ENCODE assay signal across 10 cellular contexts in the genomic region with DNA sequence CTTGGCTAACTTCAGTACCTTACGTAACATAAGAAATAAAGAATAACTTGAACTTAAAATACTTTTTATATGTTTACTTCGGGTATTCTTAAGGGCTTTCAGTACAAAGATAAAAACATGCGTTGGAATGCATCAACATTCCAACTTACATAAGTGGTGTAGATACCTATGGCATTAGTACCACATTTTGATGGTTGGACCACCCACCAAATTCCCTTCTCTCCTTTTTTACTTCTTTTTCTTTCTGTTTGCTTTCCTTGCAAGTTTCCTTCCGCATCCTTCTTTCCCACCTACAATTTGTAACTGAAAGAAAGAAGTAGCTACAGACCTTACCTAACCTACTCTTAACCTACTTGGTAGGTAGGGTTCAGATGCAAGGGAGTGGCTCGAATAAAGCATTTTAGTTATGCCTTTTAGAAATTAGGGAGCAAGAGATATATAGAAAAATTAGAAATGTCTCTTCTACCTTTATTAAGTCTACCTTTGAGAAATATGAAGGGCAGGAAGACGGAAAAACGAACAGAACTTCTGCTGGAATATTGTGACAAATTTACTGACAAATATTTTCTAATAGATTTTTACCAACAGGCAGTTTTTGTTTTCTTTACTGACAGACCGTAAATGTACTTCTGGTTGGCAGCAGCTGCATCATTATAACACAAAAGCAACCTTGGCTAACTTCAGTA. TPM values are rescaled to one million over a fixed set of nuclear protein-coding genes. Genes with fewer than 3 reads are reported as not detected.
DNase-seq lines count a peak whose midpoint lies in the region; ATAC-seq and TF ChIP-seq lines count a peak whose summit lies in the region.
"Had no signal": no experiment of that assay in that cellular context is flagged by ENCODE, and none has a peak within 500 bp of the region (broad histone marks: within the 10 kb centered on the region; RNA-seq: fewer than 3 reads in every experiment).

No MANE protein-coding gene starts in this region.

- peak overlapping the region; percentile 99 for H3K4me2 ChIP-seq in fibroblast of lung (ENCODE audit: extremely low read depth, insufficient read depth, low read length)

- H4K20me1 ChIP-seq in fibroblast of lung (ENCODE audit: control insufficient read depth, extremely low read depth, insufficient read depth, low read length) = peaks cover 4% of the 10 kb centered on the region

- H3K4me1 Mint-ChIP-seq in CD4-positive, alpha-beta memory T cell = peaks cover 14 to 37% (median 26%) of the 10 kb centered on the region in 4 donors
- H3K4me1 Mint-ChIP-seq in activated T-cell treated with anti-CD3 and anti-CD28 coated beads, Interleukin-2, amount 50 U/mL, for 24 hours (ENCODE audit: low read depth) = peaks cover 31% of the 10 kb centered on the region

- peak overlapping the region in 5 of 8 donors; percentile 20 to 53 (median 29) for H3K4me3 Mint-ChIP-seq in CD4-positive, alpha-beta memory T cell
- no peak overlapping the region for H3K4me3 Mint-ChIP-seq in activated T-cell treated with anti-CD3 and anti-CD28 coated beads, Interleukin-2, amount 50 U/mL, for 24 hours

- no peak for DNase-seq in CD4-positive, alpha-beta memory T cell
- no peak for DNase-seq in SJCRH30
- DNase-seq in fibroblast of lung (ENCODE audit: low read depth in 2 of 2) = peak in 1 of 2 donors; percentile 41
- DNase-seq in pons (ENCODE audit: low spot score) = peak; percentile 21
- DNase-seq in NCI-H345 treated with DMSO at 0.1 percent for 48 hours (lab: John Stamatoyannopoulos, UW; ENCODE audit: unreplicated experiment) = no peak
- no peak for DNase-seq in activated T-cell treated with anti-CD3 and anti-CD28 coated beads, Interleukin-2, amount 50 U/mL, for 24 hours
- DNase-seq: GDM1 had no signal

- peaks cover 0 to 2% of the 10 kb centered on the region in 2 donors for H3K27me3 Mint-ChIP-seq in CD4-positive, alpha-beta memory T cell
- H3K27me3 Mint-ChIP-seq in activated T-cell treated with anti-CD3 and anti-CD28 coated beads, Interleukin-2, amount 50 U/mL, for 24 hours = no peaks in the 10 kb centered on the region

- intact Hi-C loops in CD4-positive, alpha-beta memory T cell (cut with micrococcal nuclease) = loop anchor here (5.0 to 10.0 kb wide), 7 partner anchors 42 to 1518 kb away; a partner anchor contains a TSS

- no peak overlapping the region for H3K4me3 ChIP-seq in CD4-positive, alpha-beta memory T cell (ENCODE audit: low read length in 2 of 2)
- H3K4me3 ChIP-seq in SJCRH30 (peak overlapping the region; percentile 98), fibroblast of lung (replicated peaks in 1 of 4; ENCODE audit: control extremely low read depth in 1 of 4, insufficient read depth in 1 of 4, low read depth in 3 of 4, low read length in 4 of 4) (peak overlapping the region; percentile 76 to 99 (median 92))

- peak overlapping the region in 3 of 7 donors; percentile 9 to 95 (median 41) for H3K27ac Mint-ChIP-seq in CD4-positive, alpha-beta memory T cell
- H3K27ac Mint-ChIP-seq in activated T-cell treated with anti-CD3 and anti-CD28 coated beads, Interleukin-2, amount 50 U/mL, for 24 hours = no peak overlapping the region
- H3K27ac Mint-ChIP-seq: stimulated activated naive CD8-positive, alpha-beta T cell treated with anti-CD3 and anti-CD28 coated beads, Interleukin-15, Interleukin-2, amounts not matched to agents 100 ng/mL and 50 ng/mL, for 24 hours had no signal

- no peaks in the 10 kb centered on the region for H3K9me3 ChIP-seq in CD4-positive, alpha-beta memory T cell (ENCODE audit: control insufficient read depth in 1 of 2, low read length in 2 of 2)
- no peaks in the 10 kb centered on the region for H3K9me3 ChIP-seq in SJCRH30 (replicated peaks)
- H3K9me3 ChIP-seq in fibroblast of lung (ENCODE audit: control insufficient read depth, insufficient read depth, low read depth, low read length) = no peaks in the 10 kb centered on the region

- H3K36me3 ChIP-seq in CD4-positive, alpha-beta memory T cell (ENCODE audit: insufficient read depth, low read length) = no peaks in the 10 kb centered on the region
- no peaks in the 10 kb centered on the region for H3K36me3 ChIP-seq in SJCRH30
- no peaks in the 10 kb centered on the region for H3K36me3 ChIP-seq in fibroblast of lung (ENCODE audit: control insufficient read depth, insufficient read depth, low read length)

- no peak overlapping the region for H3K9ac ChIP-seq in fibroblast of lung (ENCODE audit: insufficient read depth, low read length)

- TF ChIP-seq CTCF in fibroblast of lung (conservative IDR thresholded peaks at IDR 0.05 in 1 of 2, IDR thresholded peaks at IDR 0.05 in 1 of 2; ENCODE audit: low read depth in 1 of 2, low read length in 2 of 2) = no peak

- CTCF ChIA-PET in CD4-positive, alpha-beta memory T cell (lab: Charles Lee; ENCODE audit: partially characterized antibody) = interaction anchor here (1.8 to 12.2 kb wide), 2 partner anchors 135 to 175 kb away, joined by 4 to 347 read pairs; no protein-coding TSS in a partner anchor

- no peak overlapping the region for H2AFZ ChIP-seq in fibroblast of lung (ENCODE audit: low read length)

- POLR2A ChIA-PET in CD4-positive, alpha-beta memory T cell (lab: Charles Lee; ENCODE audit: partially characterized antibody) = interaction anchor here (1.0 to 1.8 kb wide), 2 partner anchors 176 to 180 kb away, joined by 3 to 10 read pairs; no protein-coding TSS in a partner anchor

- H3K9me3 Mint-ChIP-seq in CD4-positive, alpha-beta memory T cell = no peaks in the 10 kb centered on the region
- no peaks in the 10 kb centered on the region for H3K9me3 Mint-ChIP-seq in activated T-cell treated with anti-CD3 and anti-CD28 coated beads, Interleukin-2, amount 50 U/mL, for 24 hours
- H3K9me3 Mint-ChIP-seq: stimulated activated naive CD8-positive, alpha-beta T cell treated with anti-CD3 and anti-CD28 coated beads, Interleukin-15, Interleukin-2, amounts not matched to agents 100 ng/mL and 50 ng/mL, for 24 hours had no signal

- H3K79me2 ChIP-seq in fibroblast of lung (ENCODE audit: control insufficient read depth, insufficient read depth, low read length) = peaks cover 23% of the 10 kb centered on the region

- ATAC-seq in GM21737 (IDR thresholded peaks at IDR 0.05; ENCODE audit: unreplicated experiment) (no peak), GM21526 (IDR thresholded peaks at IDR 0.05; ENCODE audit: low FRiP score, unreplicated experiment) (no peak)

- H3K36me3 Mint-ChIP-seq in CD4-positive, alpha-beta memory T cell = peaks cover 0 to 14% of the 10 kb centered on the region in 2 donors
- H3K36me3 Mint-ChIP-seq in activated T-cell treated with anti-CD3 and anti-CD28 coated beads, Interleukin-2, amount 50 U/mL, for 24 hours (ENCODE audit: low read depth) = peaks cover 11% of the 10 kb centered on the region

- H3K27me3 ChIP-seq in CD4-positive, alpha-beta memory T cell (ENCODE audit: insufficient read depth, low read length) = no peaks in the 10 kb centered on the region
- no peaks in the 10 kb centered on the region for H3K27me3 ChIP-seq in SJCRH30
- no peaks in the 10 kb centered on the region for H3K27me3 ChIP-seq in fibroblast of lung (ENCODE audit: control insufficient read depth, insufficient read depth, low read length)

- no peak overlapping the region for H3K27ac ChIP-seq in CD4-positive, alpha-beta memory T cell (ENCODE audit: low read depth, low read length)
- H3K27ac ChIP-seq in SJCRH30 = peak overlapping the region; percentile 81; the same call in 1 of the 2 replicates
- H3K27ac ChIP-seq in fibroblast of lung (ENCODE audit: insufficient read depth, low read length) = no peak overlapping the region

- H3K4me1 ChIP-seq in CD4-positive, alpha-beta memory T cell (ENCODE audit: insufficient read depth, low read length) = peaks cover 29% of the 10 kb centered on the region
- H3K4me1 ChIP-seq in SJCRH30 = peaks cover 8% of the 10 kb centered on the region; the same call in 1 of the 2 replicates
- H3K4me1 ChIP-seq in fibroblast of lung (ENCODE audit: control insufficient read depth, extremely low read depth, insufficient read depth, low read length) = peaks cover 5% of the 10 kb centered on the region

RNA-seq across cellular contexts. Expression of a gene that starts 2.1 kb away (rescaled TPM):
- 100 to 1,000 TPM; 102 to 109 TPM for total RNA-seq in CD4-positive, alpha-beta memory T cell
- polyA plus RNA-seq in CD4-positive, alpha-beta memory T cell = 10 to 100 TPM; 28.0 to 41.6 TPM
- total RNA-seq in SJCRH30 (2014; rRNA removed; shearing (Covaris generic)) = 166 and 178 TPM in 2 replicates
- 68.4 and 76.3 TPM in 2 replicates for total RNA-seq in fibroblast of lung
- 23.5 and 37.0 TPM in 2 replicates for polyA plus RNA-seq in fibroblast of lung
- polyA plus RNA-seq in fibroblast of lung (2012) = 16.7 and 25.8 TPM in 2 replicates
- 1.4 and 5.1 TPM in 2 replicates for polyA minus RNA-seq in fibroblast of lung (ENCODE audit: low replicate concordance)

Comparison
In these comparisons a context has a peak if more than half of its experiments do, and no peak if none do; other contexts are left out.
1. H3K4me3 ChIP-seq: peak in SJCRH30 (single experiment) and fibroblast of lung (4 of 4); none in CD4-positive, alpha-beta memory T cell (0 of 2).